ENCODE assay signal across 23 cellular contexts in the genomic region with DNA sequence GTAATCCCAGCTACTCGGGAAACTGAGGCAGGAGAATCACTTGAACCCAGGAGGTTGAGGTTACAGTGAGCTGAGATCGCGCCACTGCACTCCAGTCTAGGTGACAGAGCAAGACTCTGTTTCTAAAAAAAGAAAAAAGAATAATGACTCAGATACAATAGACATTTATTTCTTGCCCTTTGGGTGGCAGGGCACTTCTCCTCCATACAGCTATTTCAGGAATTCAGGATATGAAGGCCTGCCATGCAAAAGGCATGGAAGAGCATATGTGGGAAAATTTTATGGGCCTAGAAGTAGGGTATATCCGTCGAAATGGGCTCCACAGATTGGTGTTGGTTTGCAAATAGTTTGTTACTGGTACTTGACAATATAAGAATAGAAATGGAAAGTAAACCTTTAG. TPM values are rescaled to one million over a fixed set of nuclear protein-coding genes. Genes with fewer than 3 reads are reported as not detected.
"Had no signal": no experiment of that assay in that cellular context is flagged by ENCODE, and none has a peak within 500 bp of the region (broad histone marks: within the 10 kb centered on the region; RNA-seq: fewer than 3 reads in every experiment).

No MANE protein-coding gene starts in this region.

- DNase-seq: activated CD4-positive, alpha-beta memory T cell treated with anti-CD3 and anti-CD28 coated beads for 36 hours; activated CD4-positive, alpha-beta T cell treated with anti-CD3 and anti-CD28 coated beads for 4 hours; activated CD4-positive, CD25-positive, alpha-beta regulatory T cell; activated effector memory CD4-positive, alpha-beta T cell treated with Interleukin-2 at 50 U/mL for 16 hours; activated naive CD4-positive, alpha-beta T cell treated with anti-CD3 and anti-CD28 coated beads for 36 hours; activated naive CD8-positive, alpha-beta T cell treated with anti-CD3 and anti-CD28 coated beads, Interleukin-2, amount 10 ng/mL, durations not matched to agents 7 days and 5 days; activated T-cell treated with anti-CD3 and anti-CD28 coated beads, Interleukin-2, amount 50 U/mL, for 72 hours; amniotic stem cell; effector memory CD4-positive, alpha-beta T cell; foreskin keratinocyte; kidney; left ventricle myocardium superior; midbrain; stimulated activated CD4-positive, alpha-beta T cell treated with anti-CD3 and anti-CD28 coated beads, Interleukin-2, amount 100 ng/mL, for 24 hours; stomach; T-helper 17 cell had no signal

- H3K4me1 ChIP-seq: breast epithelium, foreskin keratinocyte, right atrium auricular region, stomach, suprapubic skin, tibial nerve had no signal

- H3K36me3 ChIP-seq: breast epithelium, right atrium auricular region, stomach, suprapubic skin, tibial nerve had no signal

- FAIRE-seq: colon, kidney had no signal

- H3K4me3 ChIP-seq: breast epithelium, right atrium auricular region, stomach, suprapubic skin, tibial nerve had no signal

- H3K9me3 ChIP-seq: breast epithelium had no signal

- H3K27ac ChIP-seq: breast epithelium, foreskin keratinocyte, right atrium auricular region, stomach, suprapubic skin, tibial nerve had no signal

- ATAC-seq: activated T-cell treated with anti-CD3 and anti-CD28 coated beads, Interleukin-2, amount 50 U/mL, for 72 hours; foreskin keratinocyte; left ventricle myocardium superior; stimulated activated effector memory CD8-positive, alpha-beta T cell treated with anti-CD3 and anti-CD28 coated beads, Interleukin-12 subunit alpha, Interleukin-12 subunit beta, amount 100 ng/mL, for 72 hours; T-helper 17 cell had no signal

- H3K27me3 ChIP-seq: breast epithelium, foreskin keratinocyte, right atrium auricular region, stomach, suprapubic skin, tibial nerve had no signal

RNA-seq across cellular contexts. Expression of gene CGN, which starts 31.7 kb away (rescaled TPM):
- total RNA-seq: osteoblast had no signal
